ENCODE assay signal across 22 cellular contexts in genomic region chr16:84756830-84757229, GRCh38. TPM values are rescaled to one million over a fixed set of nuclear protein-coding genes. Genes with fewer than 3 reads are reported as not detected.
DNase-seq lines count a peak whose midpoint lies in the region; ATAC-seq, FAIRE-seq and TF ChIP-seq lines count a peak whose summit lies in the region.
"Had no signal": no experiment of that assay in that cellular context is flagged by ENCODE, and none has a peak within 500 bp of the region (broad histone marks: within the 10 kb centered on the region; RNA-seq: fewer than 3 reads in every experiment).

No MANE protein-coding gene starts in this region.

- H3K4me3 ChIP-seq in breast epithelium (no peak overlapping the region), A549 (no peak overlapping the region)
- H3K4me3 ChIP-seq in CD4-positive, alpha-beta memory T cell (ENCODE audit: low read length in 2 of 2) = no peak overlapping the region
- H3K4me3 ChIP-seq: GM23338 had no signal

- POLR2A ChIA-PET in MCF 10A (lab: Yijun Ruan, JAX) (interaction anchor here (1.2 to 1.8 kb wide), 2 partner anchors 32 to 238 kb away, joined by 3 to 4 read pairs; no protein-coding TSS in a partner anchor), A549 (lab: Yijun Ruan, JAX) (interaction anchor here (0.7 kb wide), 1 partner anchor 181 kb away, joined by 4 read pairs; no protein-coding TSS in a partner anchor)
- POLR2A ChIA-PET in CD4-positive, alpha-beta memory T cell (lab: Charles Lee; ENCODE audit: partially characterized antibody) = interaction anchor here (1.2 to 5.3 kb wide), 2 partner anchors 11 to 196 kb away, joined by 4 to 45 read pairs; no protein-coding TSS in a partner anchor
- POLR2A ChIA-PET in activated CD8-positive, alpha-beta T cell treated with anti-CD3 and anti-CD28 coated beads, Interleukin-2, amount 10 ng/mL, durations not matched to agents 7 days and 5 days (lab: Charles Lee) = interaction anchor here (0.6 kb wide), 1 partner anchor 9 kb away, joined by 4 read pairs; no protein-coding TSS in a partner anchor

- H3K4me1 ChIP-seq in breast epithelium (no peaks in the 10 kb centered on the region), A549 (peaks cover 15% of the 10 kb centered on the region)
- peaks cover 89% of the 10 kb centered on the region for H3K4me1 ChIP-seq in CD4-positive, alpha-beta memory T cell (ENCODE audit: insufficient read depth, low read length)
- H3K4me1 ChIP-seq: BE2C had no signal

- H3K4me2 ChIP-seq in A549 = no peak overlapping the region
- H3K4me2 ChIP-seq: GM23338 had no signal

- CTCF ChIA-PET in MCF 10A (lab: Yijun Ruan, JAX) = interaction anchor here (0.6 to 6.6 kb wide), 8 partner anchors 18 to 414 kb away, joined by 3 to 137 read pairs (median 3); no protein-coding TSS in a partner anchor
- CTCF ChIA-PET in A549 (lab: Yijun Ruan, JAX) = interaction anchor here (1.0 to 18.3 kb wide), 4 partner anchors 10 to 214 kb away, joined by 5 to 452 read pairs (median 210); no protein-coding TSS in a partner anchor
- CTCF ChIA-PET in CD4-positive, alpha-beta memory T cell (lab: Charles Lee; ENCODE audit: partially characterized antibody) = interaction anchor here (0.8 to 8.7 kb wide), 6 partner anchors 9 to 214 kb away, joined by 3 to 289 read pairs (median 4); no protein-coding TSS in a partner anchor
- CTCF ChIA-PET in activated CD8-positive, alpha-beta T cell treated with anti-CD3 and anti-CD28 coated beads, Interleukin-2, amount 10 ng/mL, durations not matched to agents 7 days and 5 days (lab: Charles Lee) = interaction anchor here (1.2 to 8.3 kb wide), 5 partner anchors 8 to 214 kb away, joined by 3 to 190 read pairs (median 7); no protein-coding TSS in a partner anchor

- DNase-seq in MCF 10A (ENCODE audit: unreplicated experiment) = no peak
- DNase-seq in breast epithelium (ENCODE audit: low spot score in 2 of 2) = no peak
- DNase-seq in A549 (ENCODE audit: low read depth in 1 of 2, low spot score in 1 of 2) = no peak
- DNase-seq in CD4-positive, alpha-beta memory T cell = no peak
- no peak for DNase-seq in effector memory CD8-positive, alpha-beta T cell
- no peak for DNase-seq in NCI-H1436 (lab: John Stamatoyannopoulos, UW)
- no peak for DNase-seq in activated CD8-positive, alpha-beta T cell treated with anti-CD3 and anti-CD28 coated beads, Interleukin-2, amount 10 ng/mL, durations not matched to agents 7 days and 5 days
- DNase-seq: ACHN; BE2C; C1 segment of cervical spinal cord; CD4-positive, CD25-positive, alpha-beta regulatory T cell; DMS153; DMS79; GDM1; HCEC 1CT; IMR-90 had no signal

- peaks cover 9% of the 10 kb centered on the region for H3K4me1 Mint-ChIP-seq in MCF 10A (ENCODE audit: insufficient read depth, unreplicated experiment)
- H3K4me1 Mint-ChIP-seq in CD4-positive, alpha-beta memory T cell = peaks cover 67 to 92% (median 81%) of the 10 kb centered on the region in 4 donors
- peaks cover 56 to 62% of the 10 kb centered on the region in 2 donors for H3K4me1 Mint-ChIP-seq in effector memory CD8-positive, alpha-beta T cell (ENCODE audit: low read depth in 2 of 2)
- H3K4me1 Mint-ChIP-seq in activated CD8-positive, alpha-beta T cell treated with anti-CD3 and anti-CD28 coated beads, Interleukin-2, amount 10 ng/mL, durations not matched to agents 7 days and 5 days (ENCODE audit: low read depth) = peaks cover 47% of the 10 kb centered on the region

- no peak for ATAC-seq in A549
- no peak for ATAC-seq in effector memory CD8-positive, alpha-beta T cell (replicated peaks)
- ATAC-seq in activated CD8-positive, alpha-beta T cell treated with anti-CD3 and anti-CD28 coated beads, Interleukin-2, amount 10 ng/mL, durations not matched to agents 7 days and 5 days = no peak
- ATAC-seq in HG03175 (IDR thresholded peaks at IDR 0.05; ENCODE audit: unreplicated experiment) = no peak

- intact Hi-C loops in MCF 10A (cut with micrococcal nuclease) (loop anchor here (10.0 kb wide), 1 partner anchor 328 kb away; no protein-coding TSS in a partner anchor), breast epithelium (cut with DNase I; ENCODE audit: low total_unique reads) (loop anchor here (10.0 kb wide), 1 partner anchor 198 kb away; no protein-coding TSS in a partner anchor)
- intact Hi-C loops in CD4-positive, alpha-beta memory T cell (cut with micrococcal nuclease) = no loop called here

- no peaks in the 10 kb centered on the region for H3K9me3 Mint-ChIP-seq in MCF 10A (ENCODE audit: unreplicated experiment)
- no peaks in the 10 kb centered on the region for H3K9me3 Mint-ChIP-seq in CD4-positive, alpha-beta memory T cell
- no peaks in the 10 kb centered on the region for H3K9me3 Mint-ChIP-seq in effector memory CD8-positive, alpha-beta T cell
- H3K9me3 Mint-ChIP-seq in activated CD8-positive, alpha-beta T cell treated with anti-CD3 and anti-CD28 coated beads, Interleukin-2, amount 10 ng/mL, durations not matched to agents 7 days and 5 days (ENCODE audit: insufficient read depth) = no peaks in the 10 kb centered on the region
- H3K9me3 Mint-ChIP-seq: CD4-positive, CD25-positive, alpha-beta regulatory T cell; GM23338 had no signal

- no peaks in the 10 kb centered on the region for H3K27me3 ChIP-seq in breast epithelium
- no peaks in the 10 kb centered on the region for H3K27me3 ChIP-seq in CD4-positive, alpha-beta memory T cell (ENCODE audit: insufficient read depth, low read length)
- H3K27me3 ChIP-seq: BE2C had no signal

- no peak overlapping the region for H3K4me3 Mint-ChIP-seq in MCF 10A (ENCODE audit: unreplicated experiment)
- H3K4me3 Mint-ChIP-seq in CD4-positive, alpha-beta memory T cell = peak overlapping the region in 3 of 8 donors; percentile 29 to 70 (median 64)
- H3K4me3 Mint-ChIP-seq in effector memory CD8-positive, alpha-beta T cell = no peak overlapping the region
- H3K4me3 Mint-ChIP-seq in activated CD8-positive, alpha-beta T cell treated with anti-CD3 and anti-CD28 coated beads, Interleukin-2, amount 10 ng/mL, durations not matched to agents 7 days and 5 days = no peak overlapping the region
- H3K4me3 Mint-ChIP-seq: CD4-positive, CD25-positive, alpha-beta regulatory T cell; GM23338 had no signal

- peaks cover 49% of the 10 kb centered on the region for H3K36me3 Mint-ChIP-seq in MCF 10A (ENCODE audit: insufficient read depth, unreplicated experiment)
- H3K36me3 Mint-ChIP-seq in CD4-positive, alpha-beta memory T cell = peaks cover 19 to 21% of the 10 kb centered on the region in 2 donors
- peaks cover 20% of the 10 kb centered on the region for H3K36me3 Mint-ChIP-seq in effector memory CD8-positive, alpha-beta T cell (ENCODE audit: insufficient read depth)
- peaks cover 24% of the 10 kb centered on the region for H3K36me3 Mint-ChIP-seq in activated CD8-positive, alpha-beta T cell treated with anti-CD3 and anti-CD28 coated beads, Interleukin-2, amount 10 ng/mL, durations not matched to agents 7 days and 5 days (ENCODE audit: low read depth)

- BruUV-seq in MCF 10A (replicated peaks; lab: Mats Ljungman, UMichigan) = no TSS peak

- TF ChIP-seq EP300 in A549 (IDR thresholded peaks at IDR 0.05) = no peak

- TF ChIP-seq CTCF in MCF 10A (IDR thresholded peaks at IDR 0.05; ENCODE audit: unreplicated experiment) (no peak), breast epithelium (IDR thresholded peaks at IDR 0.05) (no peak), A549 (IDR thresholded peaks at IDR 0.05) (no peak)

- H3K27me3 Mint-ChIP-seq in MCF 10A (ENCODE audit: insufficient read depth, unreplicated experiment) = no peaks in the 10 kb centered on the region
- no peaks in the 10 kb centered on the region for H3K27me3 Mint-ChIP-seq in CD4-positive, alpha-beta memory T cell
- H3K27me3 Mint-ChIP-seq in effector memory CD8-positive, alpha-beta T cell = no peaks in the 10 kb centered on the region
- H3K27me3 Mint-ChIP-seq in activated CD8-positive, alpha-beta T cell treated with anti-CD3 and anti-CD28 coated beads, Interleukin-2, amount 10 ng/mL, durations not matched to agents 7 days and 5 days (ENCODE audit: low read depth) = no peaks in the 10 kb centered on the region
- H3K27me3 Mint-ChIP-seq: CD4-positive, CD25-positive, alpha-beta regulatory T cell had no signal

- FAIRE-seq in A549 (lab: Jason Lieb, UNC) = no peak
- FAIRE-seq: GM12892, GM18507, H54 had no signal

- no peak for TF ChIP-seq RAD21 in A549 (conservative IDR thresholded peaks at IDR 0.05 in 1 of 2, IDR thresholded peaks at IDR 0.05 in 1 of 2)

- no peaks in the 10 kb centered on the region for H3K36me3 ChIP-seq in breast epithelium
- H3K36me3 ChIP-seq in CD4-positive, alpha-beta memory T cell (ENCODE audit: insufficient read depth, low read length) = peaks cover 18% of the 10 kb centered on the region

- H3K27ac Mint-ChIP-seq in MCF 10A (ENCODE audit: low read depth, unreplicated experiment) = peak overlapping the region; percentile 46
- H3K27ac Mint-ChIP-seq in CD4-positive, alpha-beta memory T cell = peak overlapping the region; percentile 66 to 98 (median 95)
- peak overlapping the region; percentile 86 to 87 for H3K27ac Mint-ChIP-seq in effector memory CD8-positive, alpha-beta T cell
- H3K27ac Mint-ChIP-seq in activated CD8-positive, alpha-beta T cell treated with anti-CD3 and anti-CD28 coated beads, Interleukin-2, amount 10 ng/mL, durations not matched to agents 7 days and 5 days = no peak overlapping the region

- TF ChIP-seq POLR2A in breast epithelium (IDR thresholded peaks at IDR 0.05) = no peak
- no peak for TF ChIP-seq POLR2A in A549 (IDR thresholded peaks at IDR 0.05; ENCODE audit: low read length)

- H3K9me3 ChIP-seq in breast epithelium = no peaks in the 10 kb centered on the region
- H3K9me3 ChIP-seq in A549 = no peaks in the 10 kb centered on the region
- no peaks in the 10 kb centered on the region for H3K9me3 ChIP-seq in CD4-positive, alpha-beta memory T cell (ENCODE audit: control insufficient read depth in 1 of 2, low read length in 2 of 2)
- H3K9me3 ChIP-seq: BE2C had no signal

- WGBS in A549 (ENCODE audit: missing lambda C conversion rate) = 41% methylated on average over 2 of the region's 2 CpGs

- H3K27ac ChIP-seq in breast epithelium (no peak overlapping the region), A549 (no peak overlapping the region)
- H3K27ac ChIP-seq in CD4-positive, alpha-beta memory T cell (ENCODE audit: low read depth, low read length) = no peak overlapping the region
- H3K27ac ChIP-seq: HL-60 had no signal

TF ChIP-seq in A549, 52 proteins besides CTCF, POLR2A, EP300 and RAD21 (continues in another document):
- TF ChIP-seq HOXB5 (CRISPR knock-in tag; IDR thresholded peaks at IDR 0.05) = no peak
- peak; percentile 54; the same call in 1 of the 2 replicates for TF ChIP-seq KDM1A (IDR thresholded peaks at IDR 0.05; ENCODE audit: low read depth)
- TF ChIP-seq HEYL (CRISPR knock-in tag; IDR thresholded peaks at IDR 0.05) = no peak

RNA-seq across cellular contexts. Expression of gene USP10, which starts 57.0 kb away (rescaled TPM):
- total RNA-seq in MCF 10A (2022) = 114 and 129 TPM in 2 replicates
- 10 to 100 TPM; 30.4 to 70.8 (median 51.5) TPM for total RNA-seq in breast epithelium
- polyA plus RNA-seq in A549 (2011; rRNA removed) = 93.5 and 144 TPM in 2 replicates
- polyA plus RNA-seq in A549 (2012; cell fraction: cytosol; rRNA removed) = 90.7 and 101 TPM in 2 replicates
- polyA plus RNA-seq in A549 (2012; cell fraction: nucleus; rRNA removed) = 156 and 209 TPM in 2 replicates
- polyA plus RNA-seq in A549 (2017; fragmentation: RNase III; extraction: RNeasy Plus Mini Kit Qiagen cat#74134 plus additional on column Dnase treatment) = 60.6 to 64.2 TPM (median 61.5 TPM) in 3 replicates
- polyA minus RNA-seq in A549 (2011; rRNA and poly(A)+ RNA removed) = 241 and 307 TPM in 2 replicates
- 10 to 100 TPM; 89.0 to 93.2 TPM for total RNA-seq in CD4-positive, alpha-beta memory T cell
- polyA plus RNA-seq in CD4-positive, alpha-beta memory T cell = 100 to 1,000 TPM; 269 to 419 TPM
- 10 to 100 TPM; 82.9 to 88.3 TPM for total RNA-seq in activated CD8-positive, alpha-beta T cell treated with anti-CD3 and anti-CD28 coated beads, Interleukin-2, amount 10 ng/mL, durations not matched to agents 7 days and 5 days
